1 cellular context compared by ENCODE assay signal in the genomic region with DNA sequence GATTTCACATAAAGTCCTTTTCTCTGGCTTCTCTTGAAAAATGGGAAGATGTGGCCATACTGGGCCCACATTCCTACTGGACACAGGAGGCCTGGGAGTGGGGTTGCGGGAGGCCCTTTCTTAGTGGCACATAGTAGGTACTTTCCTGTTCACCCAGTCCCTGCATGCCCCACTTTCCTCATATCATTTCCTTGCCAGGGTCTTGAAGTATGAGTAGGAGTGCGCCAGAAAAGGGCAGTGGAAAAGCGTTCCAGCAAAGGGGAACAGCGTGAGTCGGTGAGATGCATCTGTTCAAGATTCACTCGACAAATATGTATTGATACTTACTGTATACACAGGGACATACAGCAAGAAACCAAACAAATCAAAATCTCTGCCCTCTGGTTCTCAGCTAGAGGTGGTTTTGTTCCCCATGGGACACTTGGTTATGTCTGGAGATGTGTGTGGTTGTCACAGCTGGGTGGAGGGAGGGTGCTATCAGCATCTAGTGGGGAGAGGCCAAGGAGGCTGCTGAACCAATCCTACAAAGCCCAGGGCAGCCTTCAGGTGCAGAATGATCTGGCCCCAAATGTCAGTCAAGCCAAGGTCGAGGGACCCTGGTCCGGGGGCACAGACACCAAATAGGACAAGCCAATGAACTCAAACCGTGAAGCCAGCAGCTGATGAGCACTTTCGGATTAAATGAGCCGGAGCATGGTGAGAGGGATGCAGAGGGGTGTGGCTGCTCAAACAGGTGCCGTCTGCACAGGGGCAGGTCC.
TF ChIP-seq lines count a peak whose summit lies in the region.

No MANE protein-coding gene starts in this region.

TF ChIP-seq in GM23338, 12 proteins besides CTCF, POLR2A, EP300 and RAD21 (continued from another document):
- TF ChIP-seq, protein P1, sequence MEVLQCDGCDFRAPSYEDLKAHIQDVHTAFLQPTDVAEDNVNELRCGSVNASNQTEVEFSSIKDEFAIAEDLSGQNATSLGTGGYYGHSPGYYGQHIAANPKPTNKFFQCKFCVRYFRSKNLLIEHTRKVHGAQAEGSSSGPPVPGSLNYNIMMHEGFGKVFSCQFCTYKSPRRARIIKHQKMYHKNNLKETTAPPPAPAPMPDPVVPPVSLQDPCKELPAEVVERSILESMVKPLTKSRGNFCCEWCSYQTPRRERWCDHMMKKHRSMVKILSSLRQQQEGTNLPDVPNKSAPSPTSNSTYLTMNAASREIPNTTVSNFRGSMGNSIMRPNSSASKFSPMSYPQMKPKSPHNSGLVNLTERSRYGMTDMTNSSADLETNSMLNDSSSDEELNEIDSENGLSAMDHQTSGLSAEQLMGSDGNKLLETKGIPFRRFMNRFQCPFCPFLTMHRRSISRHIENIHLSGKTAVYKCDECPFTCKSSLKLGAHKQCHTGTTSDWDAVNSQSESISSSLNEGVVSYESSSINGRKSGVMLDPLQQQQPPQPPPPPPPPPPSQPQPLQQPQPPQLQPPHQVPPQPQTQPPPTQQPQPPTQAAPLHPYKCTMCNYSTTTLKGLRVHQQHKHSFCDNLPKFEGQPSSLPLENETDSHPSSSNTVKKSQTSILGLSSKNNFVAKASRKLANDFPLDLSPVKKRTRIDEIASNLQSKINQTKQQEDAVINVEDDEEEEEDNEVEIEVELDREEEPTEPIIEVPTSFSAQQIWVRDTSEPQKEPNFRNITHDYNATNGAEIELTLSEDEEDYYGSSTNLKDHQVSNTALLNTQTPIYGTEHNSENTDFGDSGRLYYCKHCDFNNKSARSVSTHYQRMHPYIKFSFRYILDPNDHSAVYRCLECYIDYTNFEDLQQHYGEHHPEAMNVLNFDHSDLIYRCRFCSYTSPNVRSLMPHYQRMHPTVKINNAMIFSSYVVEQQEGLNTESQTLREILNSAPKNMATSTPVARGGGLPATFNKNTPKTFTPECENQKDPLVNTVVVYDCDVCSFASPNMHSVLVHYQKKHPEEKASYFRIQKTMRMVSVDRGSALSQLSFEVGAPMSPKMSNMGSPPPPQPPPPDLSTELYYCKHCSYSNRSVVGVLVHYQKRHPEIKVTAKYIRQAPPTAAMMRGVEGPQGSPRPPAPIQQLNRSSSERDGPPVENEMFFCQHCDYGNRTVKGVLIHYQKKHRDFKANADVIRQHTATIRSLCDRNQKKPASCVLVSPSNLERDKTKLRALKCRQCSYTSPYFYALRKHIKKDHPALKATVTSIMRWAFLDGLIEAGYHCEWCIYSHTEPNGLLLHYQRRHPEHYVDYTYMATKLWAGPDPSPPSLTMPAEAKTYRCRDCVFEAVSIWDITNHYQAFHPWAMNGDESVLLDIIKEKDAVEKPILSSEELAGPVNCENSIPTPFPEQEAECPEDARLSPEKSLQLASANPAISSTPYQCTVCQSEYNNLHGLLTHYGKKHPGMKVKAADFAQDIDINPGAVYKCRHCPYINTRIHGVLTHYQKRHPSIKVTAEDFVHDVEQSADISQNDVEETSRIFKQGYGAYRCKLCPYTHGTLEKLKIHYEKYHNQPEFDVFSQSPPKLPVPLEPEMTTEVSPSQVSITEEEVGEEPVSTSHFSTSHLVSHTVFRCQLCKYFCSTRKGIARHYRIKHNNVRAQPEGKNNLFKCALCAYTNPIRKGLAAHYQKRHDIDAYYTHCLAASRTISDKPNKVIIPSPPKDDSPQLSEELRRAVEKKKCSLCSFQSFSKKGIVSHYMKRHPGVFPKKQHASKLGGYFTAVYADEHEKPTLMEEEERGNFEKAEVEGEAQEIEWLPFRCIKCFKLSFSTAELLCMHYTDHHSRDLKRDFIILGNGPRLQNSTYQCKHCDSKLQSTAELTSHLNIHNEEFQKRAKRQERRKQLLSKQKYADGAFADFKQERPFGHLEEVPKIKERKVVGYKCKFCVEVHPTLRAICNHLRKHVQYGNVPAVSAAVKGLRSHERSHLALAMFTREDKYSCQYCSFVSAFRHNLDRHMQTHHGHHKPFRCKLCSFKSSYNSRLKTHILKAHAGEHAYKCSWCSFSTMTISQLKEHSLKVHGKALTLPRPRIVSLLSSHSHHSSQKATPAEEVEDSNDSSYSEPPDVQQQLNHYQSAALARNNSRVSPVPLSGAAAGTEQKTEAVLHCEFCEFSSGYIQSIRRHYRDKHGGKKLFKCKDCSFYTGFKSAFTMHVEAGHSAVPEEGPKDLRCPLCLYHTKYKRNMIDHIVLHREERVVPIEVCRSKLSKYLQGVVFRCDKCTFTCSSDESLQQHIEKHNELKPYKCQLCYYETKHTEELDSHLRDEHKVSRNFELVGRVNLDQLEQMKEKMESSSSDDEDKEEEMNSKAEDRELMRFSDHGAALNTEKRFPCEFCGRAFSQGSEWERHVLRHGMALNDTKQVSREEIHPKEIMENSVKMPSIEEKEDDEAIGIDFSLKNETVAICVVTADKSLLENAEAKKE (CRISPR knock-in tag; IDR thresholded peaks at IDR 0.05), result no peak
- TF ChIP-seq, protein P2, sequence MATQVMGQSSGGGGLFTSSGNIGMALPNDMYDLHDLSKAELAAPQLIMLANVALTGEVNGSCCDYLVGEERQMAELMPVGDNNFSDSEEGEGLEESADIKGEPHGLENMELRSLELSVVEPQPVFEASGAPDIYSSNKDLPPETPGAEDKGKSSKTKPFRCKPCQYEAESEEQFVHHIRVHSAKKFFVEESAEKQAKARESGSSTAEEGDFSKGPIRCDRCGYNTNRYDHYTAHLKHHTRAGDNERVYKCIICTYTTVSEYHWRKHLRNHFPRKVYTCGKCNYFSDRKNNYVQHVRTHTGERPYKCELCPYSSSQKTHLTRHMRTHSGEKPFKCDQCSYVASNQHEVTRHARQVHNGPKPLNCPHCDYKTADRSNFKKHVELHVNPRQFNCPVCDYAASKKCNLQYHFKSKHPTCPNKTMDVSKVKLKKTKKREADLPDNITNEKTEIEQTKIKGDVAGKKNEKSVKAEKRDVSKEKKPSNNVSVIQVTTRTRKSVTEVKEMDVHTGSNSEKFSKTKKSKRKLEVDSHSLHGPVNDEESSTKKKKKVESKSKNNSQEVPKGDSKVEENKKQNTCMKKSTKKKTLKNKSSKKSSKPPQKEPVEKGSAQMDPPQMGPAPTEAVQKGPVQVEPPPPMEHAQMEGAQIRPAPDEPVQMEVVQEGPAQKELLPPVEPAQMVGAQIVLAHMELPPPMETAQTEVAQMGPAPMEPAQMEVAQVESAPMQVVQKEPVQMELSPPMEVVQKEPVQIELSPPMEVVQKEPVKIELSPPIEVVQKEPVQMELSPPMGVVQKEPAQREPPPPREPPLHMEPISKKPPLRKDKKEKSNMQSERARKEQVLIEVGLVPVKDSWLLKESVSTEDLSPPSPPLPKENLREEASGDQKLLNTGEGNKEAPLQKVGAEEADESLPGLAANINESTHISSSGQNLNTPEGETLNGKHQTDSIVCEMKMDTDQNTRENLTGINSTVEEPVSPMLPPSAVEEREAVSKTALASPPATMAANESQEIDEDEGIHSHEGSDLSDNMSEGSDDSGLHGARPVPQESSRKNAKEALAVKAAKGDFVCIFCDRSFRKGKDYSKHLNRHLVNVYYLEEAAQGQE (IDR thresholded peaks at IDR 0.05; ENCODE audit: unreplicated experiment), result no peak
- TF ChIP-seq POLR2AphosphoS5 (IDR thresholded peaks at IDR 0.05; ENCODE audit: low read depth), result no peak
- no peak for TF ChIP-seq STAT1 (IDR thresholded peaks at IDR 0.05; ENCODE audit: unreplicated experiment)
- TF ChIP-seq NANOG (IDR thresholded peaks at IDR 0.05; ENCODE audit: borderline replicate concordance), result no peak
